In the genomic region with DNA sequence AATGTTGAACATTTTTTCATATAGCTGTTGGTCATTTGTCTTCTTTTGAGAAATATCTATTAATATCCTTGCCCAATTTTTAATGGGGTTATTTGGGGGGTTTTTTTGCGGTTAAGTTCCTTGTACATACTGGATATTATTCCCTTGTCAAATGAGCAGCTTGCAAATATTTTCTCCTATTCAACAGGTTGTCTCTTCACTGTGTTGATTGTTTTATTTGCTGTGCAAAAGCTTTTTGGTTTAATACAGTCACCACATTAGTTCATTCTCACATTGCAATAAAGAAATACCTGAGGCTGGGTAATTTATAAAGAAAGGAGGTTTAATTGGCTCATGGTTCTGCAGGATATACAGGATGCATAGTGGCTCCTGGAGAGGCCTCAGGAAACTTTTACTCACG, we compare ENCODE assay signal across 30 cellular contexts.
"Had no signal": no experiment of that assay in that cellular context is flagged by ENCODE, and none has a peak within 500 bp of the region (broad histone marks: within the 10 kb centered on the region; RNA-seq: fewer than 3 reads in every experiment).

No MANE protein-coding gene starts in this region.

- H3K4me3 ChIP-seq: adrenal gland, body of pancreas, breast epithelium had no signal

- H3K27me3 ChIP-seq: adrenal gland, body of pancreas, brain microvascular endothelial cell, breast epithelium had no signal

- H3K4me1 ChIP-seq: adrenal gland, body of pancreas, breast epithelium had no signal

- H3K36me3 ChIP-seq: adrenal gland, brain microvascular endothelial cell, breast epithelium had no signal

- H3K4me3 Mint-ChIP-seq: activated B cell treated with CpG ODN at 0.5 μM for 24 hours; activated CD4-positive, alpha-beta memory T cell treated with anti-CD3 and anti-CD28 coated beads for 36 hours; activated CD4-positive, alpha-beta T cell treated with anti-CD3 and anti-CD28 coated beads, Interleukin-2, amount 10 ng/mL, durations not matched to agents 24 days and 14 days; activated CD8-positive, alpha-beta T cell treated with anti-CD3 and anti-CD28 coated beads for 36 hours; activated naive CD4-positive, alpha-beta T cell treated with anti-CD3 and anti-CD28 coated beads for 36 hours; activated naive CD8-positive, alpha-beta T cell treated with anti-CD3 and anti-CD28 coated beads for 36 hours; activated T-cell treated with anti-CD3 and anti-CD28 coated beads, Interleukin-2, amount 50 U/mL, for 4 hours; activated T-cell treated with anti-CD3 and anti-CD28 coated beads, Interleukin-2, amount 50 U/mL, for 72 hours; activated T-helper 1 cell treated with anti-CD3 and anti-CD28 coated beads, Interleukin-12 subunit alpha, Interleukin-12 subunit beta, Interleukin-2, Interleukin-4 antibody, amounts not matched to agents 30 ng/mL and 10 ng/mL and 1 ng/mL, durations not matched to agents 14 hours and 24 hours and 36 hours; activated T-helper 17 cell treated with anti-CD3 and anti-CD28 coated beads, Interleukin-2, amount 50 U/mL, for 72 hours had no signal

- H3K36me3 Mint-ChIP-seq: activated CD4-positive, alpha-beta memory T cell treated with anti-CD3 and anti-CD28 coated beads for 36 hours; activated naive CD4-positive, alpha-beta T cell treated with anti-CD3 and anti-CD28 coated beads, Interleukin-2, amount 50 U/mL, for 72 hours had no signal

- H3K27ac ChIP-seq: adrenal gland, body of pancreas, brain microvascular endothelial cell, breast epithelium, VCaP had no signal

- ATAC-seq: activated CD8-positive, alpha-beta T cell treated with anti-CD3 and anti-CD28 coated beads for 36 hours; activated naive CD4-positive, alpha-beta T cell treated with anti-CD3 and anti-CD28 coated beads, Interleukin-2, amount 50 U/mL, for 72 hours; activated T-cell treated with anti-CD3 and anti-CD28 coated beads, Interleukin-2, amount 50 U/mL, for 4 hours; activated T-cell treated with anti-CD3 and anti-CD28 coated beads, Interleukin-2, amount 50 U/mL, for 72 hours; activated T-helper 17 cell treated with anti-CD3 and anti-CD28 coated beads, Interleukin-2, amount 50 U/mL, for 72 hours; body of pancreas had no signal

- DNase-seq: activated B cell treated with CpG ODN at 0.5 μM for 24 hours; activated CD4-positive, alpha-beta memory T cell treated with anti-CD3 and anti-CD28 coated beads for 36 hours; activated CD4-positive, alpha-beta T cell treated with anti-CD3 and anti-CD28 coated beads for 4 hours; activated CD4-positive, alpha-beta T cell treated with anti-CD3 and anti-CD28 coated beads, Interleukin-2, amount 10 ng/mL, durations not matched to agents 24 days and 14 days; activated CD4-positive, alpha-beta T cell treated with anti-CD3 and anti-CD28 coated beads, Interleukin-2, amount 50 U/mL, for 1 hour; activated CD4-positive, alpha-beta T cell treated with anti-CD3 and anti-CD28 coated beads, Interleukin-2, amount 50 U/mL, for 4 hours; activated CD4-positive, CD25-positive, alpha-beta regulatory T cell treated with anti-CD3 and anti-CD28 coated beads, Interleukin-2, amount 50 U/mL, for 72 hours; activated CD8-positive, alpha-beta memory T cell treated with anti-CD3 and anti-CD28 coated beads, Interleukin-2, amount 50 U/mL, for 4 hours; activated CD8-positive, alpha-beta T cell treated with anti-CD3 and anti-CD28 coated beads for 36 hours; activated effector memory CD4-positive, alpha-beta T cell treated with anti-CD3 and anti-CD28 coated beads, Interleukin-2, amount 50 U/mL, for 16 hours; activated gamma-delta T cell treated with Interleukin-2 at 50 U/mL for 16 hours; activated naive CD4-positive, alpha-beta T cell; activated naive CD4-positive, alpha-beta T cell treated with anti-CD3 and anti-CD28 coated beads for 36 hours; activated naive CD4-positive, alpha-beta T cell treated with anti-CD3 and anti-CD28 coated beads, Interleukin-2, amount 50 U/mL, for 16 hours; activated naive CD8-positive, alpha-beta T cell treated with anti-CD3 and anti-CD28 coated beads for 36 hours; activated T-cell treated with anti-CD3 and anti-CD28 coated beads for 4 hours; activated T-cell treated with anti-CD3 and anti-CD28 coated beads, Interleukin-2, amount 50 U/mL, for 1 hour; activated T-cell treated with anti-CD3 and anti-CD28 coated beads, Interleukin-2, amount 50 U/mL, for 4 hours; activated T-cell treated with anti-CD3 and anti-CD28 coated beads, Interleukin-2, amount 50 U/mL, for 72 hours; adrenal gland; amniotic stem cell; aorta; body of pancreas; brain microvascular endothelial cell; central memory CD4-positive, alpha-beta T cell had no signal

- H3K27ac Mint-ChIP-seq: activated B cell treated with CpG ODN at 0.5 μM for 24 hours; activated CD4-positive, alpha-beta memory T cell treated with anti-CD3 and anti-CD28 coated beads for 36 hours; activated CD4-positive, alpha-beta T cell treated with anti-CD3 and anti-CD28 coated beads, Interleukin-2, amount 10 ng/mL, durations not matched to agents 24 days and 14 days; activated CD8-positive, alpha-beta T cell treated with anti-CD3 and anti-CD28 coated beads for 36 hours; activated naive CD4-positive, alpha-beta T cell treated with anti-CD3 and anti-CD28 coated beads for 36 hours; activated naive CD4-positive, alpha-beta T cell treated with anti-CD3 and anti-CD28 coated beads, Interleukin-2, amount 50 U/mL, for 72 hours; activated naive CD8-positive, alpha-beta T cell treated with anti-CD3 and anti-CD28 coated beads for 36 hours; activated T-cell treated with anti-CD3 and anti-CD28 coated beads, Interleukin-2, amount 50 U/mL, for 72 hours; activated T-helper 1 cell treated with anti-CD3 and anti-CD28 coated beads, Interleukin-12 subunit alpha, Interleukin-12 subunit beta, Interleukin-2, Interleukin-4 antibody, amounts not matched to agents 30 ng/mL and 10 ng/mL and 1 ng/mL, durations not matched to agents 14 hours and 24 hours and 36 hours; activated T-helper 17 cell treated with anti-CD3 and anti-CD28 coated beads, Interleukin-2, amount 50 U/mL, for 72 hours had no signal

- H3K9me3 ChIP-seq: adrenal gland, body of pancreas, breast epithelium had no signal

- H3K9me3 Mint-ChIP-seq: activated B cell treated with CpG ODN at 0.5 μM for 24 hours; activated CD4-positive, alpha-beta T cell treated with anti-CD3 and anti-CD28 coated beads, Interleukin-2, amount 10 ng/mL, durations not matched to agents 24 days and 14 days; activated CD8-positive, alpha-beta T cell treated with anti-CD3 and anti-CD28 coated beads for 36 hours; activated naive CD4-positive, alpha-beta T cell treated with anti-CD3 and anti-CD28 coated beads for 36 hours; activated naive CD4-positive, alpha-beta T cell treated with anti-CD3 and anti-CD28 coated beads, Interleukin-2, amount 50 U/mL, for 72 hours; activated naive CD8-positive, alpha-beta T cell treated with anti-CD3 and anti-CD28 coated beads for 36 hours; activated T-cell treated with anti-CD3 and anti-CD28 coated beads, Interleukin-2, amount 50 U/mL, for 4 hours; activated T-helper 1 cell treated with anti-CD3 and anti-CD28 coated beads, Interleukin-12 subunit alpha, Interleukin-12 subunit beta, Interleukin-2, Interleukin-4 antibody, amounts not matched to agents 30 ng/mL and 10 ng/mL and 1 ng/mL, durations not matched to agents 14 hours and 24 hours and 36 hours; activated T-helper 17 cell treated with anti-CD3 and anti-CD28 coated beads, Interleukin-2, amount 50 U/mL, for 72 hours had no signal

- H3K27me3 Mint-ChIP-seq: activated B cell treated with CpG ODN at 0.5 μM for 24 hours; activated naive CD8-positive, alpha-beta T cell treated with anti-CD3 and anti-CD28 coated beads for 36 hours had no signal
